In the genomic region with DNA sequence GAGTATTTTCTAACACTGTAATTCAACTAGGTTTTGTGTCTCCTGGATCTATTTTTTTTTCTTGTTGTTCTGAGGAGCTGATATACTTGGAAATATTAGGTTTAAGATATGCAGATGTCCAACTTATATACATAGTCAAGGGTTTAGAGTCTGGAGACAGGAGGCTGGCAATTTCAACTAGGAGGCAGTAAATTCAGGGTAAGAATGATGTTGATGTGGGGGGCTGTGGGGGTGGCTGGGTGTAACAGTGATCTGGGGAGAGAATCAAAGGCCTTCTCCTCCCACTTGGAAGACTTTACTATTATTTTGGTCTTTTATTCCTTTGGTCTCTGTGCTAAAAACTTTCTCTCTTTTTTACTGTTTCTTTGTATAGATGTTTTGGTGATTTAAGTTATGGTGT, we compare ENCODE assay signal across 1 cellular context.
TF ChIP-seq lines count a peak whose summit lies in the region.

No MANE protein-coding gene starts in this region.

TF ChIP-seq in SK-N-SH, 30 proteins besides CTCF, POLR2A, EP300 and RAD21 (continued from another document):
- TF ChIP-seq, protein P1, sequence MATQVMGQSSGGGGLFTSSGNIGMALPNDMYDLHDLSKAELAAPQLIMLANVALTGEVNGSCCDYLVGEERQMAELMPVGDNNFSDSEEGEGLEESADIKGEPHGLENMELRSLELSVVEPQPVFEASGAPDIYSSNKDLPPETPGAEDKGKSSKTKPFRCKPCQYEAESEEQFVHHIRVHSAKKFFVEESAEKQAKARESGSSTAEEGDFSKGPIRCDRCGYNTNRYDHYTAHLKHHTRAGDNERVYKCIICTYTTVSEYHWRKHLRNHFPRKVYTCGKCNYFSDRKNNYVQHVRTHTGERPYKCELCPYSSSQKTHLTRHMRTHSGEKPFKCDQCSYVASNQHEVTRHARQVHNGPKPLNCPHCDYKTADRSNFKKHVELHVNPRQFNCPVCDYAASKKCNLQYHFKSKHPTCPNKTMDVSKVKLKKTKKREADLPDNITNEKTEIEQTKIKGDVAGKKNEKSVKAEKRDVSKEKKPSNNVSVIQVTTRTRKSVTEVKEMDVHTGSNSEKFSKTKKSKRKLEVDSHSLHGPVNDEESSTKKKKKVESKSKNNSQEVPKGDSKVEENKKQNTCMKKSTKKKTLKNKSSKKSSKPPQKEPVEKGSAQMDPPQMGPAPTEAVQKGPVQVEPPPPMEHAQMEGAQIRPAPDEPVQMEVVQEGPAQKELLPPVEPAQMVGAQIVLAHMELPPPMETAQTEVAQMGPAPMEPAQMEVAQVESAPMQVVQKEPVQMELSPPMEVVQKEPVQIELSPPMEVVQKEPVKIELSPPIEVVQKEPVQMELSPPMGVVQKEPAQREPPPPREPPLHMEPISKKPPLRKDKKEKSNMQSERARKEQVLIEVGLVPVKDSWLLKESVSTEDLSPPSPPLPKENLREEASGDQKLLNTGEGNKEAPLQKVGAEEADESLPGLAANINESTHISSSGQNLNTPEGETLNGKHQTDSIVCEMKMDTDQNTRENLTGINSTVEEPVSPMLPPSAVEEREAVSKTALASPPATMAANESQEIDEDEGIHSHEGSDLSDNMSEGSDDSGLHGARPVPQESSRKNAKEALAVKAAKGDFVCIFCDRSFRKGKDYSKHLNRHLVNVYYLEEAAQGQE (IDR thresholded peaks at IDR 0.05; ENCODE audit: low read depth, low read length), result no peak
- no peak for TF ChIP-seq SIN3A (IDR thresholded peaks at IDR 0.05; ENCODE audit: borderline replicate concordance, low read depth, low read length)
- TF ChIP-seq JUND (IDR thresholded peaks at IDR 0.05), result no peak
